ENCODE assay signal across 21 cellular contexts in the genomic region with DNA sequence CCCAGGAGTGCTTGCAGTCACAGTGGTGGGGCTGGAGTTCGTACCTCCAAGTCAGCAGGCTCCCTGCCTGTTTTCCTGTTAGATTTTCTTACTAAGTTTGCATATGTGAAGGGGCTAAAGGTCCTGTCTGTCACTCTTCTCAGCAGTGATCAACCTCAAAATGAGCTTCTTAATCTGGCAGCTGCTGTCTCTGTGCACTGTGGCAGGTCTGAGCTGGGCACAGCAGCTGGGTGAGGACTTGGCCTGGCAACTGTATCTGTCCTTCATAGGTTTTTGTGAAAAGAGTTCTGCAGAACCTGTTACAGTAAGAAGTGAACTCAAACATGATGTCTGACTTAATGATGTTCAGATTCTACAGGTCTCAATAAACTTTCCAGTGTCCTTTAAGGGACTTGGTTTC. TPM values are rescaled to one million over a fixed set of nuclear protein-coding genes. Genes with fewer than 3 reads are reported as not detected.
DNase-seq lines count a peak whose midpoint lies in the region; ATAC-seq and TF ChIP-seq lines count a peak whose summit lies in the region.
"Had no signal": no experiment of that assay in that cellular context is flagged by ENCODE, and none has a peak within 500 bp of the region (broad histone marks: within the 10 kb centered on the region; RNA-seq: fewer than 3 reads in every experiment).

No MANE protein-coding gene starts in this region.

- peaks cover 9% of the 10 kb centered on the region for H3K4me1 Mint-ChIP-seq in GM23338
- peaks cover 39% of the 10 kb centered on the region for H3K4me1 Mint-ChIP-seq in nephron

- no peak for TF ChIP-seq RAD21 in IMR-90 (IDR thresholded peaks at IDR 0.05; ENCODE audit: low read length)

- TF ChIP-seq CTCF in GM23338 (conservative IDR thresholded peaks at IDR 0.05; ENCODE audit: low read depth in 2 of 2), result no peak
- TF ChIP-seq CTCF in IMR-90 (conservative IDR thresholded peaks at IDR 0.05; ENCODE audit: low read depth, low read length), result no peak
- TF ChIP-seq CTCF in brain microvascular endothelial cell (IDR thresholded peaks at IDR 0.05; ENCODE audit: low read depth, low read length, missing control alignments), result no peak
- TF ChIP-seq CTCF in nephron (IDR thresholded peaks at IDR 0.05; ENCODE audit: unreplicated experiment in 3 of 3), result no peak

- in situ Hi-C loops in IMR-90 (cut with MboI; ENCODE audit: low sequenced_read_pairs), result loop anchor here (25.0 kb wide), 1 partner anchor 461 kb away; no protein-coding TSS in a partner anchor
- in situ Hi-C loops in brain microvascular endothelial cell (cut with HindIII; ENCODE audit: low pct_ligation_motif_present, low sequenced_read_pairs), result no loop called here

- intact Hi-C loops in IMR-90 (cut with micrococcal nuclease), result no loop called here

- DNase-seq in GM23338 (ENCODE audit: low spot score), result no peak
- DNase-seq in IMR-90, result no peak
- no peak for DNase-seq in brain microvascular endothelial cell
- DNase-seq in GDM1 (lab: John Stamatoyannopoulos, UW), result no peak
- no peak for DNase-seq in NCI-H526 (lab: John Stamatoyannopoulos, UW)
- no peak for DNase-seq in T-helper 9 cell
- DNase-seq: AML-193; Caco-2; CD4-positive, alpha-beta T cell; DMS153; DMS79; GF-D8 had no signal

- peak overlapping the region; percentile 15; the same call in 1 of the 2 replicates for H4K91ac ChIP-seq in IMR-90 (ENCODE audit: insufficient read depth, low read depth, low read length)

- H4K20me1 ChIP-seq in GM23338 (replicated peaks; ENCODE audit: insufficient read depth) (no peaks in the 10 kb centered on the region), IMR-90 (ENCODE audit: insufficient read depth, low read length) (peaks cover 10% of the 10 kb centered on the region; the same call in 1 of the 2 replicates)

- no peak overlapping the region for H3K23ac ChIP-seq in IMR-90 (ENCODE audit: low read depth, low read length)

- H4K5ac ChIP-seq in IMR-90 (ENCODE audit: low read depth, low read length), result peak overlapping the region; percentile 56; the same call in 1 of the 2 replicates

- 0 out of 2 replicates have a peak overlapping the region, but pooled peaks have one; percentile 6 for H3K27ac Mint-ChIP-seq in GM23338
- peak overlapping the region in 2 of 3 experiments; percentile 53 to 78 for H3K27ac Mint-ChIP-seq in nephron
- H3K27ac Mint-ChIP-seq: CD4-positive, alpha-beta T cell had no signal

- peaks cover 1% of the 10 kb centered on the region for H3K27me3 Mint-ChIP-seq in GM23338 (ENCODE audit: insufficient read depth, low read depth, poor library complexity)
- H3K27me3 Mint-ChIP-seq in nephron (ENCODE audit: low read depth), result no peaks in the 10 kb centered on the region
- H3K27me3 Mint-ChIP-seq: CD4-positive, alpha-beta T cell had no signal

- H3K4me3 Mint-ChIP-seq in GM23338 (no peak overlapping the region), nephron (peak overlapping the region in 1 of 3 experiments; percentile 8)
- H3K4me3 Mint-ChIP-seq: CD4-positive, alpha-beta T cell had no signal

- no peaks in the 10 kb centered on the region for H3K27me3 ChIP-seq in GM23338 (ENCODE audit: insufficient read depth)
- no peaks in the 10 kb centered on the region for H3K27me3 ChIP-seq in IMR-90 (ENCODE audit: control insufficient read depth, insufficient read depth, low read length)
- H3K27me3 ChIP-seq in brain microvascular endothelial cell (replicated peaks), result no peaks in the 10 kb centered on the region

- H3K9me1 ChIP-seq in IMR-90 (ENCODE audit: insufficient read depth, low read length), result peaks cover 15% of the 10 kb centered on the region

- peak overlapping the region; percentile 24 for H3K4ac ChIP-seq in IMR-90 (ENCODE audit: low read depth, low read length)

- peak overlapping the region; percentile 33; the same call in 1 of the 2 replicates for H2BK20ac ChIP-seq in IMR-90 (ENCODE audit: low read depth, low read length)

- peak overlapping the region; percentile 3; the same call in 1 of the 2 replicates for H3K18ac ChIP-seq in IMR-90 (ENCODE audit: low read depth, low read length)

- no peaks in the 10 kb centered on the region for H3F3A ChIP-seq in GM23338 (replicated peaks; ENCODE audit: low read depth)

- H3K79me2 ChIP-seq in GM23338 (replicated peaks; ENCODE audit: insufficient read depth), result no peaks in the 10 kb centered on the region

- no peak; the same call in 2 of the 3 replicates for ATAC-seq in GM23338
- ATAC-seq in IMR-90 (ENCODE audit: low read depth), result no peak
- ATAC-seq in SK-N-SH treated with all-trans-retinoic acid at 6 μM for 48 hours, result no peak

- 0 out of 2 replicates have a peak, but pooled peaks cover 3% of the 10 kb centered on the region for H3K9me2 ChIP-seq in GM23338 (ENCODE audit: insufficient read depth)

- peak overlapping the region; percentile 64 for H3K14ac ChIP-seq in IMR-90 (replicated peaks; ENCODE audit: low read depth, low read length)

- H2AFZ ChIP-seq in GM23338 (no peak overlapping the region), IMR-90 (replicated peaks; ENCODE audit: low read length, poor library complexity) (no peak overlapping the region)

- H3K9ac ChIP-seq in IMR-90 (ENCODE audit: low read depth, low read length), result no peak overlapping the region

- no peak overlapping the region for H3K56ac ChIP-seq in IMR-90 (ENCODE audit: extremely low read depth, insufficient read depth, low read length)

- peak overlapping the region; percentile 27 to 32; a peak in 2 of 4 replicates for H4K8ac ChIP-seq in IMR-90 (ENCODE audit: low read depth in 2 of 2, low read length in 2 of 2)

- 0 out of 3 replicates have a peak overlapping the region, but pooled peaks have one; percentile 32 for H2BK15ac ChIP-seq in IMR-90 (ENCODE audit: low read depth, low read length)

- H3K9me3 Mint-ChIP-seq in GM23338 (no peaks in the 10 kb centered on the region), nephron (no peaks in the 10 kb centered on the region)
- H3K9me3 Mint-ChIP-seq: CD4-positive, alpha-beta T cell had no signal

- H3K4me3 ChIP-seq in GM23338, result no peak overlapping the region
- no peak overlapping the region for H3K4me3 ChIP-seq in IMR-90 (ENCODE audit: insufficient read depth, low read depth, low read length)
- no peak overlapping the region for H3K4me3 ChIP-seq in brain microvascular endothelial cell (ENCODE audit: low read depth, low read length)
- H3K4me3 ChIP-seq: HAP-1, K562 had no signal

- peaks cover 4% of the 10 kb centered on the region; the same call in 1 of the 2 replicates for H3K4me1 ChIP-seq in GM23338 (ENCODE audit: insufficient read depth)
- H3K4me1 ChIP-seq in IMR-90 (ENCODE audit: control insufficient read depth, insufficient read depth, low read length), result peaks cover 11% of the 10 kb centered on the region
- H3K4me1 ChIP-seq: Caco-2, HAP-1 had no signal

- dilution Hi-C loops in IMR-90 (cut with HindIII; ENCODE audit: low sequenced_read_pairs, unreplicated experiment), result no loop called here

- POLR2A ChIA-PET in IMR-90 (lab: Charles Lee; ENCODE audit: unreplicated experiment), result no interaction called here

- peak overlapping the region; percentile 71 for H2AK5ac ChIP-seq in IMR-90 (ENCODE audit: low read depth, low read length)

- WGBS in IMR-90 (ENCODE audit: extremely low coverage in 2 of 2, insufficient read length in 1 of 2), 2 experiments, result 100% methylated on average over 1 of the region's 1 CpG; no CpG with 5 or more reads in 1 of the 2 experiments

- no TSS peak for BruUV-seq in IMR-90 (replicated peaks; lab: Mats Ljungman, UMichigan)

- peaks cover 10% of the 10 kb centered on the region for H3K36me3 Mint-ChIP-seq in GM23338 (ENCODE audit: low read depth)
- peaks cover 38% of the 10 kb centered on the region for H3K36me3 Mint-ChIP-seq in nephron (ENCODE audit: low read depth)

- TF ChIP-seq POLR2A in IMR-90 (IDR thresholded peaks at IDR 0.05; ENCODE audit: low read depth, low read length), result no peak

- H3K9me3 ChIP-seq in IMR-90 (ENCODE audit: control insufficient read depth, insufficient read depth, low read length), result no peaks in the 10 kb centered on the region
- H3K9me3 ChIP-seq: Caco-2, HAP-1 had no signal

- 0 out of 2 replicates have a peak, but pooled peaks cover 3% of the 10 kb centered on the region for H3K36me3 ChIP-seq in GM23338 (ENCODE audit: insufficient read depth)
- H3K36me3 ChIP-seq in IMR-90 (ENCODE audit: control insufficient read depth, insufficient read depth, low read length), result peaks cover 12% of the 10 kb centered on the region
- peaks cover 8% of the 10 kb centered on the region for H3K36me3 ChIP-seq in brain microvascular endothelial cell (replicated peaks)
- H3K36me3 ChIP-seq: HAP-1 had no signal

- CTCF ChIA-PET in IMR-90 (lab: Yijun Ruan, JAX), result interaction anchor here (0.5 to 2.3 kb wide), 2 partner anchors 11 to 554 kb away, joined by 7 to 9 read pairs; no protein-coding TSS in a partner anchor

- no peaks in the 10 kb centered on the region for H3K79me1 ChIP-seq in IMR-90 (ENCODE audit: low read depth in 1 of 2, low read length in 2 of 2)

- H3K4me2 ChIP-seq in GM23338 (no peak overlapping the region), IMR-90 (ENCODE audit: low read depth, low read length) (no peak overlapping the region)

- H2BK5ac ChIP-seq in IMR-90 (ENCODE audit: low read depth, low read length, poor library complexity, severe bottlenecking), result peak overlapping the region; percentile 34

- no peak overlapping the region for H3K27ac ChIP-seq in GM23338 (ENCODE audit: low read depth)
- no peak overlapping the region for H3K27ac ChIP-seq in IMR-90 (ENCODE audit: insufficient read depth, low read length)
- H3K27ac ChIP-seq in brain microvascular endothelial cell, result peak overlapping the region; percentile 92
- H3K27ac ChIP-seq: C4-2B had no signal

- H2AK9ac ChIP-seq in IMR-90 (replicated peaks; ENCODE audit: low read depth, low read length, poor library complexity), result no peak overlapping the region

- peak overlapping the region; percentile 35; the same call in 1 of the 2 replicates for H2BK120ac ChIP-seq in IMR-90 (ENCODE audit: low read depth, low read length)

TF ChIP-seq in GM23338, 12 proteins besides CTCF, POLR2A, EP300 and RAD21 (continues in another document):
- TF ChIP-seq JUNB (IDR thresholded peaks at IDR 0.05; ENCODE audit: unreplicated experiment) (no peak), POLR2AphosphoS5 (IDR thresholded peaks at IDR 0.05; ENCODE audit: low read depth) (no peak), CREB1 (CRISPR knock-in tag; IDR thresholded peaks at IDR 0.05; ENCODE audit: low read depth) (no peak)

TF ChIP-seq in IMR-90, 13 proteins besides CTCF, POLR2A, EP300 and RAD21 (continues in another document):
- no peak for TF ChIP-seq NFE2L2 (IDR thresholded peaks at IDR 0.05; ENCODE audit: low read depth, low read length)

TF ChIP-seq in SK-N-SH treated with all-trans-retinoic acid at 6 μM for 48 hours, 23 proteins besides CTCF, POLR2A, EP300 and RAD21 (continues in another document):
- no peak for TF ChIP-seq GLIS3 (CRISPR knock-in tag; IDR thresholded peaks at IDR 0.05)
- TF ChIP-seq PPARA (CRISPR knock-in tag; IDR thresholded peaks at IDR 0.05; ENCODE audit: borderline replicate concordance), result no peak
- TF ChIP-seq CSDC2 (CRISPR knock-in tag; IDR thresholded peaks at IDR 0.05), result no peak
- TF ChIP-seq ZC3H10 (CRISPR knock-in tag; IDR thresholded peaks at IDR 0.05), result no peak

RNA-seq across cellular contexts. Expression of gene GJD4, which starts 31.4 kb away (rescaled TPM):
- 0.35 TPM in 1 of 2 replicates, not detected in the other for total RNA-seq in GM23338 (2014; rRNA removed; shearing (Covaris generic))
- not detected in 2 replicates for polyA plus RNA-seq in GM23338 (2016; fragmentation: Nextera tagmentation; extraction: Ambion mirVana)
- not detected in 2 replicates for total RNA-seq in IMR-90 (2012; rRNA removed)
- 0.06 TPM in 1 of 2 replicates, not detected in the other for polyA plus RNA-seq in IMR-90 (2012; rRNA removed)
- polyA plus RNA-seq in IMR-90 (2012; cell fraction: cytosol; rRNA removed), result not detected in 2 replicates
- 0.04 TPM in 1 of 2 replicates, not detected in the other for polyA plus RNA-seq in IMR-90 (2012; cell fraction: nucleus; rRNA removed; ENCODE audit: low replicate concordance)
- total RNA-seq: CD4-positive, alpha-beta T cell; Daoy; H1; HT-29; K562 had no signal
- polyA plus RNA-seq: BJ, H1, K562 had no signal
